In genomic region chr16:68985268-68985667, GRCh38 we compare ENCODE assay signal across 15 cellular contexts.
DNase-seq lines count a peak whose midpoint lies in the region; ATAC-seq and TF ChIP-seq lines count a peak whose summit lies in the region.
"Had no signal": no experiment of that assay in that cellular context is flagged by ENCODE, and none has a peak within 500 bp of the region (broad histone marks: within the 10 kb centered on the region; RNA-seq: fewer than 3 reads in every experiment).

No MANE protein-coding gene starts in this region.

- no peaks in the 10 kb centered on the region for H3F3A ChIP-seq in smooth muscle cell (ENCODE audit: low read depth)

- H3K4ac ChIP-seq in IMR-90 (ENCODE audit: low read depth, low read length), result no peak overlapping the region

- no peak overlapping the region for H3K4me2 ChIP-seq in IMR-90 (ENCODE audit: low read depth, low read length)
- H3K4me2 ChIP-seq in smooth muscle cell, result no peak overlapping the region

- H3K27me3 ChIP-seq in IMR-90 (ENCODE audit: control insufficient read depth, insufficient read depth, low read length) (no peaks in the 10 kb centered on the region), brain microvascular endothelial cell (replicated peaks) (no peaks in the 10 kb centered on the region), esophagus muscularis mucosa (no peaks in the 10 kb centered on the region), smooth muscle cell (ENCODE audit: low read depth) (no peaks in the 10 kb centered on the region)
- H3K27me3 ChIP-seq: Peyer's patch had no signal

- no peak for TF ChIP-seq POLR2A in IMR-90 (IDR thresholded peaks at IDR 0.05; ENCODE audit: low read depth, low read length)
- no peak for TF ChIP-seq POLR2A in esophagus muscularis mucosa (IDR thresholded peaks at IDR 0.05; ENCODE audit: low read depth)

- POLR2A ChIA-PET in IMR-90 (lab: Charles Lee; ENCODE audit: unreplicated experiment), result no interaction called here

- H3K9ac ChIP-seq in IMR-90 (ENCODE audit: low read depth, low read length) (no peak overlapping the region), smooth muscle cell (ENCODE audit: low read depth) (no peak overlapping the region)

- no peaks in the 10 kb centered on the region for H3K79me1 ChIP-seq in IMR-90 (ENCODE audit: low read depth in 1 of 2, low read length in 2 of 2)

- H3K9me3 ChIP-seq in IMR-90 (ENCODE audit: control insufficient read depth, insufficient read depth, low read length) (no peaks in the 10 kb centered on the region), esophagus muscularis mucosa (no peaks in the 10 kb centered on the region), smooth muscle cell (replicated peaks; ENCODE audit: low read depth) (no peaks in the 10 kb centered on the region)
- H3K9me3 ChIP-seq: Peyer's patch had no signal

- H3K4me1 ChIP-seq in IMR-90 (ENCODE audit: control insufficient read depth, insufficient read depth, low read length), result peaks cover 10% of the 10 kb centered on the region
- no peaks in the 10 kb centered on the region for H3K4me1 ChIP-seq in esophagus muscularis mucosa
- H3K4me1 ChIP-seq in smooth muscle cell (ENCODE audit: low read depth), result peaks cover 4% of the 10 kb centered on the region
- H3K4me1 ChIP-seq: Peyer's patch had no signal

- H3K79me2 ChIP-seq in smooth muscle cell (ENCODE audit: low read depth), result no peaks in the 10 kb centered on the region

- H2AK9ac ChIP-seq in IMR-90 (replicated peaks; ENCODE audit: low read depth, low read length, poor library complexity), result no peak overlapping the region

- no peak; the same call in 1 of the 2 replicates for ATAC-seq in IMR-90 (ENCODE audit: low read depth)
- ATAC-seq in GM21528 (IDR thresholded peaks at IDR 0.05; ENCODE audit: low FRiP score, unreplicated experiment), result no peak

- H3K27ac ChIP-seq in IMR-90 (ENCODE audit: insufficient read depth, low read length) (no peak overlapping the region), brain microvascular endothelial cell (peak overlapping the region; percentile 29), esophagus muscularis mucosa (replicated peaks in 1 of 4) (no peak overlapping the region), smooth muscle cell (ENCODE audit: low read depth) (peak overlapping the region; percentile 85)
- H3K27ac ChIP-seq: Peyer's patch had no signal

- no peak for TF ChIP-seq EP300 in esophagus muscularis mucosa (IDR thresholded peaks at IDR 0.05)

- no peaks in the 10 kb centered on the region for H4K20me1 ChIP-seq in IMR-90 (ENCODE audit: insufficient read depth, low read length)
- no peaks in the 10 kb centered on the region for H4K20me1 ChIP-seq in smooth muscle cell (ENCODE audit: low read depth)

- no peak overlapping the region for H4K5ac ChIP-seq in IMR-90 (ENCODE audit: low read depth, low read length)

- no peak overlapping the region for H3K56ac ChIP-seq in IMR-90 (ENCODE audit: extremely low read depth, insufficient read depth, low read length)

- H2BK120ac ChIP-seq in IMR-90 (ENCODE audit: low read depth, low read length), result no peak overlapping the region

- no peak overlapping the region for H2BK15ac ChIP-seq in IMR-90 (ENCODE audit: low read depth, low read length)

- no TSS peak for BruUV-seq in IMR-90 (replicated peaks; lab: Mats Ljungman, UMichigan)

- H3K23ac ChIP-seq in IMR-90 (ENCODE audit: low read depth, low read length), result no peak overlapping the region

- TF ChIP-seq CTCF in IMR-90 (conservative IDR thresholded peaks at IDR 0.05; ENCODE audit: low read depth, low read length) (no peak), brain microvascular endothelial cell (IDR thresholded peaks at IDR 0.05; ENCODE audit: low read depth, low read length, missing control alignments) (no peak), esophagus muscularis mucosa (IDR thresholded peaks at IDR 0.05) (no peak), smooth muscle cell (IDR thresholded peaks at IDR 0.05; ENCODE audit: borderline replicate concordance, insufficient read depth, poor library complexity, severe bottlenecking) (no peak)

- intact Hi-C loops in IMR-90 (cut with micrococcal nuclease) (no loop called here), esophagus muscularis mucosa (cut with DNase I) (no loop called here)

- H4K91ac ChIP-seq in IMR-90 (ENCODE audit: insufficient read depth, low read depth, low read length), result no peak overlapping the region

- H3K36me3 ChIP-seq in IMR-90 (ENCODE audit: control insufficient read depth, insufficient read depth, low read length) (peaks cover 2% of the 10 kb centered on the region; the same call in 1 of the 2 replicates), brain microvascular endothelial cell (replicated peaks) (no peaks in the 10 kb centered on the region), esophagus muscularis mucosa (peaks cover 0 to 16% (median 0%) of the 10 kb centered on the region in 4 donors), smooth muscle cell (ENCODE audit: low read depth) (no peaks in the 10 kb centered on the region)
- H3K36me3 ChIP-seq: Peyer's patch had no signal

- no peak for TF ChIP-seq RAD21 in IMR-90 (IDR thresholded peaks at IDR 0.05; ENCODE audit: low read length)

- CTCF ChIA-PET in IMR-90 (lab: Yijun Ruan, JAX), result interaction anchor here (1.0 kb wide), 1 partner anchor 9 kb away, joined by 3 read pairs; no protein-coding TSS in a partner anchor

- H3K4me3 ChIP-seq in IMR-90 (ENCODE audit: insufficient read depth, low read depth, low read length), result no peak overlapping the region
- no peak overlapping the region for H3K4me3 ChIP-seq in brain microvascular endothelial cell (ENCODE audit: low read depth, low read length)
- no peak overlapping the region for H3K4me3 ChIP-seq in esophagus muscularis mucosa
- no peak overlapping the region for H3K4me3 ChIP-seq in smooth muscle cell
- H3K4me3 ChIP-seq: Peyer's patch had no signal

- no peak overlapping the region for H2AFZ ChIP-seq in IMR-90 (replicated peaks; ENCODE audit: low read length, poor library complexity)
- H2AFZ ChIP-seq in smooth muscle cell (ENCODE audit: low read depth), result no peak overlapping the region

- no peak overlapping the region; a peak in 1 of 4 replicates for H4K8ac ChIP-seq in IMR-90 (ENCODE audit: low read depth in 2 of 2, low read length in 2 of 2)

- no peak overlapping the region for H2AK5ac ChIP-seq in IMR-90 (ENCODE audit: low read depth, low read length)

- dilution Hi-C loops in IMR-90 (cut with HindIII; ENCODE audit: low sequenced_read_pairs, unreplicated experiment), result no loop called here

- peak; percentile 46 for DNase-seq in IMR-90
- DNase-seq in brain microvascular endothelial cell, result peak; percentile 40
- peak; percentile 45 for DNase-seq in esophagus muscularis mucosa (ENCODE audit: extremely low spot score)
- no peak for DNase-seq in smooth muscle cell (lab: John Stamatoyannopoulos, UW; ENCODE audit: unreplicated experiment)
- DNase-seq in midbrain (lab: John Stamatoyannopoulos, UW), result no peak
- DNase-seq in HK-2 (ENCODE audit: unreplicated experiment), result no peak
- DNase-seq: C1 segment of cervical spinal cord, DMS79, NCI-H1092 treated with DMSO at 0.1 percent for 48 hours, NCI-H2081, NCI-H2171 treated with DMSO at 0.1 percent for 48 hours, NCI-H446 treated with DMSO at 0.1 percent for 48 hours, Peyer's patch, Right ventricle myocardium superior had no signal

- no peak overlapping the region for H2BK5ac ChIP-seq in IMR-90 (ENCODE audit: low read depth, low read length, poor library complexity, severe bottlenecking)

- WGBS in IMR-90 (ENCODE audit: extremely low coverage in 2 of 2, insufficient read length in 1 of 2), 2 experiments, result no CpG with 5 or more reads among the region's 5 CpGs
- 93% methylated on average over 5 of the region's 5 CpGs for WGBS in esophagus muscularis mucosa
- 81% methylated on average over 5 of the region's 5 CpGs for WGBS in smooth muscle cell (ENCODE audit: low lambda C conversion rate)

- H3K9me1 ChIP-seq in IMR-90 (ENCODE audit: insufficient read depth, low read length), result peaks cover 3% of the 10 kb centered on the region; the same call in 1 of the 2 replicates

- no peak overlapping the region for H3K18ac ChIP-seq in IMR-90 (ENCODE audit: low read depth, low read length)

- H2BK20ac ChIP-seq in IMR-90 (ENCODE audit: low read depth, low read length), result no peak overlapping the region

- no peak overlapping the region for H3K14ac ChIP-seq in IMR-90 (replicated peaks; ENCODE audit: low read depth, low read length)

- in situ Hi-C loops in IMR-90 (cut with MboI; ENCODE audit: low sequenced_read_pairs) (no loop called here), brain microvascular endothelial cell (cut with HindIII; ENCODE audit: low pct_ligation_motif_present, low sequenced_read_pairs) (no loop called here)

TF ChIP-seq in IMR-90, 13 proteins besides CTCF, POLR2A, EP300 and RAD21 (continues in another document):
- no peak for TF ChIP-seq CHD1 (IDR thresholded peaks at IDR 0.05; ENCODE audit: low read depth, low read length)
- TF ChIP-seq BHLHE40 (IDR thresholded peaks at IDR 0.05; ENCODE audit: low read depth, low read length), result no peak
- no peak for TF ChIP-seq NFE2L2 (IDR thresholded peaks at IDR 0.05; ENCODE audit: low read depth, low read length)
- no peak for TF ChIP-seq MXI1 (IDR thresholded peaks at IDR 0.05; ENCODE audit: borderline replicate concordance, low read depth, low read length)
- no peak for TF ChIP-seq SMC3 (IDR thresholded peaks at IDR 0.05; ENCODE audit: low read depth, low read length)
- no peak for TF ChIP-seq USF2 (IDR thresholded peaks at IDR 0.05; ENCODE audit: low read depth, low read length)
- TF ChIP-seq CEBPB (IDR thresholded peaks at IDR 0.05; ENCODE audit: low read depth, low read length), result no peak
- TF ChIP-seq MAFK (IDR thresholded peaks at IDR 0.05; ENCODE audit: low read depth, low read length), result no peak
- no peak for TF ChIP-seq RFX5 (IDR thresholded peaks at IDR 0.05; ENCODE audit: low read depth, low read length)
- no peak for TF ChIP-seq MAZ (IDR thresholded peaks at IDR 0.05; ENCODE audit: borderline replicate concordance, low read depth, low read length)
- no peak for TF ChIP-seq RCOR1 (IDR thresholded peaks at IDR 0.05; ENCODE audit: insufficient replicate concordance, low read length)
- no peak for TF ChIP-seq FOS (IDR thresholded peaks at IDR 0.05; ENCODE audit: low read depth, low read length)

Comparison
In these comparisons a context has a peak if more than half of its experiments do, and no peak if none do; other contexts are left out.
1. DNase-seq: peak in IMR-90 (single experiment), brain microvascular endothelial cell (single experiment) and esophagus muscularis mucosa (single experiment); none in smooth muscle cell (single experiment), midbrain (single experiment) and HK-2 (single experiment).
2. H3K27ac ChIP-seq: peak in brain microvascular endothelial cell (single experiment) and smooth muscle cell (single experiment); none in IMR-90 (single experiment) and esophagus muscularis mucosa (0 of 4).